ENCODE assay signal across 1 cellular context in genomic region chr7:66629222-66629658, GRCh38.
TF ChIP-seq lines count a peak whose summit lies in the region.

No MANE protein-coding gene starts in this region.

TF ChIP-seq in SK-N-SH, 30 proteins besides CTCF, POLR2A, EP300 and RAD21 (continued from another document):
- TF ChIP-seq, protein P1, sequence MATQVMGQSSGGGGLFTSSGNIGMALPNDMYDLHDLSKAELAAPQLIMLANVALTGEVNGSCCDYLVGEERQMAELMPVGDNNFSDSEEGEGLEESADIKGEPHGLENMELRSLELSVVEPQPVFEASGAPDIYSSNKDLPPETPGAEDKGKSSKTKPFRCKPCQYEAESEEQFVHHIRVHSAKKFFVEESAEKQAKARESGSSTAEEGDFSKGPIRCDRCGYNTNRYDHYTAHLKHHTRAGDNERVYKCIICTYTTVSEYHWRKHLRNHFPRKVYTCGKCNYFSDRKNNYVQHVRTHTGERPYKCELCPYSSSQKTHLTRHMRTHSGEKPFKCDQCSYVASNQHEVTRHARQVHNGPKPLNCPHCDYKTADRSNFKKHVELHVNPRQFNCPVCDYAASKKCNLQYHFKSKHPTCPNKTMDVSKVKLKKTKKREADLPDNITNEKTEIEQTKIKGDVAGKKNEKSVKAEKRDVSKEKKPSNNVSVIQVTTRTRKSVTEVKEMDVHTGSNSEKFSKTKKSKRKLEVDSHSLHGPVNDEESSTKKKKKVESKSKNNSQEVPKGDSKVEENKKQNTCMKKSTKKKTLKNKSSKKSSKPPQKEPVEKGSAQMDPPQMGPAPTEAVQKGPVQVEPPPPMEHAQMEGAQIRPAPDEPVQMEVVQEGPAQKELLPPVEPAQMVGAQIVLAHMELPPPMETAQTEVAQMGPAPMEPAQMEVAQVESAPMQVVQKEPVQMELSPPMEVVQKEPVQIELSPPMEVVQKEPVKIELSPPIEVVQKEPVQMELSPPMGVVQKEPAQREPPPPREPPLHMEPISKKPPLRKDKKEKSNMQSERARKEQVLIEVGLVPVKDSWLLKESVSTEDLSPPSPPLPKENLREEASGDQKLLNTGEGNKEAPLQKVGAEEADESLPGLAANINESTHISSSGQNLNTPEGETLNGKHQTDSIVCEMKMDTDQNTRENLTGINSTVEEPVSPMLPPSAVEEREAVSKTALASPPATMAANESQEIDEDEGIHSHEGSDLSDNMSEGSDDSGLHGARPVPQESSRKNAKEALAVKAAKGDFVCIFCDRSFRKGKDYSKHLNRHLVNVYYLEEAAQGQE (IDR thresholded peaks at IDR 0.05; ENCODE audit: low read depth, low read length) = no peak
- no peak for TF ChIP-seq POLR2AphosphoS5 (IDR thresholded peaks at IDR 0.05; ENCODE audit: low read depth, low read length)
- TF ChIP-seq TAF1 (IDR thresholded peaks at IDR 0.05; ENCODE audit: borderline replicate concordance, low read depth, low read length) = no peak
- no peak for TF ChIP-seq FOXJ3 (CRISPR knock-in tag; IDR thresholded peaks at IDR 0.05)
- TF ChIP-seq RXRA (IDR thresholded peaks at IDR 0.05; ENCODE audit: borderline replicate concordance, low read depth) = no peak
TF ChIP-seq in SK-N-SH: peak in this region for 0.
